ENCODE assay signal across 1 cellular context in genomic region chr11:8015753-8016239, GRCh38.
TF ChIP-seq lines count a peak whose summit lies in the region.

No MANE protein-coding gene starts in this region.

TF ChIP-seq in H1, 55 proteins besides CTCF, POLR2A, EP300 and RAD21:
- no peak for TF ChIP-seq MAX (IDR thresholded peaks at IDR 0.05)
- TF ChIP-seq HDAC6 (IDR thresholded peaks at IDR 0.05; ENCODE audit: low read depth, low read length): no peak
- no peak for TF ChIP-seq RBBP5 (IDR thresholded peaks at IDR 0.05; ENCODE audit: borderline replicate concordance, low read depth, low read length)
- TF ChIP-seq NRF1 (IDR thresholded peaks at IDR 0.05; ENCODE audit: low read depth, low read length): no peak
- no peak for TF ChIP-seq RFX5 (IDR thresholded peaks at IDR 0.05; ENCODE audit: borderline replicate concordance, low read depth, low read length)
- TF ChIP-seq BACH1 (IDR thresholded peaks at IDR 0.05; ENCODE audit: low read length): no peak
- TF ChIP-seq JUN (IDR thresholded peaks at IDR 0.05; ENCODE audit: low read depth, low read length): no peak
- no peak for TF ChIP-seq RNF2 (IDR thresholded peaks at IDR 0.05; ENCODE audit: borderline replicate concordance, low read depth, low read length, missing control alignments, poor library complexity, severe bottlenecking)
- TF ChIP-seq YY1 (IDR thresholded peaks at IDR 0.05; ENCODE audit: low read depth, low read length): no peak
- no peak for TF ChIP-seq ATF2 (IDR thresholded peaks at IDR 0.05; ENCODE audit: low read length)
- TF ChIP-seq ATF3 (IDR thresholded peaks at IDR 0.05; ENCODE audit: insufficient read depth, low read depth, low read length): no peak
- no peak for TF ChIP-seq SIRT6 (IDR thresholded peaks at IDR 0.05; ENCODE audit: low read length)
- no peak for TF ChIP-seq SUZ12 (IDR thresholded peaks at IDR 0.05; ENCODE audit: low read length)
- TF ChIP-seq TAF7 (optimal IDR thresholded peaks at IDR 0.05; ENCODE audit: borderline replicate concordance, low read depth, low read length): no peak
- TF ChIP-seq GTF2F1 (IDR thresholded peaks at IDR 0.05; ENCODE audit: borderline replicate concordance, low read depth, low read length): no peak
- no peak for TF ChIP-seq TCF12 (IDR thresholded peaks at IDR 0.05; ENCODE audit: low read depth, low read length)
TF ChIP-seq in H1: peak in this region for 0.
